1 cellular context compared by ENCODE assay signal in the genomic region with DNA sequence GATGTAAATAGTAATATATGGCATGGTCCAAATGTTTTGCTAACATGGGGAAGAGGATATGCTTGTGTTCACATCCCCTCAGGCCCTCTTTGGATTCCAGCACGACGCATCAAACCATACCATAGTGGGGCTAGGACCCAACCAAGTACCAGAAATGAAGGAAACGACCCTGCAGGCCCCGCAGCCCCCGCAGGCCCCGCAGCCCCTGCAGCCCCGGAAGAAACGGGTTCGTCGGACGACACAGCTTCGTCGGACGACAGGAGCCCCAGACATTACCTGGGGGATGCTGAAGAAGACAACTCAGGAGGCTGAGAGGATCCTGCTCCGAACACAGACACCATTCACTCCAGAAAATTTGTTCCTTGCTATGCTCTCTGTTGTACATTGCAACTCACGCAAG.
TF ChIP-seq lines count a peak whose summit lies in the region.

No MANE protein-coding gene starts in this region.

TF ChIP-seq in WTC11, 78 proteins besides CTCF, POLR2A, EP300 and RAD21 (continued from another document):
- TF ChIP-seq, protein P1, sequence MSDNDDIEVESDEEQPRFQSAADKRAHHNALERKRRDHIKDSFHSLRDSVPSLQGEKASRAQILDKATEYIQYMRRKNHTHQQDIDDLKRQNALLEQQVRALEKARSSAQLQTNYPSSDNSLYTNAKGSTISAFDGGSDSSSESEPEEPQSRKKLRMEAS (CRISPR knock-in tag; IDR thresholded peaks at IDR 0.05), result no peak
- TF ChIP-seq NR1H2 (CRISPR knock-in tag; IDR thresholded peaks at IDR 0.05) (no peak), GABPB1 (CRISPR knock-in tag; IDR thresholded peaks at IDR 0.05) (no peak)
